Comparison of ENCODE assay signal across 8 cellular contexts in the genomic region with DNA sequence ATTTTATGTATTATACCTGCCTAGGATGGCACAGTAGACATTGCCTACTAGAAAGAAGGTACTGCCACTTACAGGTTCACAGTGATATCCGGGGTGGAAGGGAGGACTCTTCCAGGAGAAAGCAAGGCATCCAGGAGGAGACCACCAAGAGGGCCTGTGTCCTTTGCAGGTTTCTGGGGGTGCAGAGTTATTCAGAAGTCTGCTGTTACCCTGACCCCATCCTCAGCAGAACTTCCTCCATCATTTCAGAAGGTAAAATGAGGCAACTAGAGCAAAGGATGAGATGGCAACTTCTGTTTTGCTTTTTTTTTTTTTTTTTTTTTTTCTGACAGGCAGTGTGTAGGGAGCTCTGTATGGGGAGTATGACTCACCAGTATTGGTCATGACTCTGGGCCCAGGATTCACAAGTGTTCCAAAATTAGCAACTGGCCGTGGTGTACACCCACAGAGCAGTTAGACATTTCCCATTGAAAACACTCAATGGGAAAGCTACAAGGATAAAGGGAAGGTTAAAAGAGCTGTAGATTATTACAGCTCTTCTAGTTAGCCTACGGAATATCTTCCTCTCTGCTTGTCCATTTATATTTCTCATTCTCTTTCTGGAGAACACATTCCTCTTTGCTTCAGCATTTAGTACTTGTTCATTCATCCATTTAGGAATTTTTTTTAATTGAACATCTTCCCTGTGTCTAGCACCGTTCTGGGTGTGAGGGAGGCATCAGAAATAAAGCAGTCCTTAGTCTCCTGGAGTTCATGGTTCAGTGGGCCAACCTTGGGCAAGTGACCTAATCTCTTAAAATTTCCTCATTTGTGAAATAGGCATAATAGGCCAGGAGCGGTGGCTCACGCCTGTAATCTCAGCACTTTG. TPM values are rescaled to one million over a fixed set of nuclear protein-coding genes. Genes with fewer than 3 reads are reported as not detected.
DNase-seq lines count a peak whose midpoint lies in the region; ATAC-seq and TF ChIP-seq lines count a peak whose summit lies in the region.

No MANE protein-coding gene starts in this region.

- no peak overlapping the region for H2AFZ ChIP-seq in trophoblast cell (ENCODE audit: insufficient read depth, low read length, poor library complexity)

- no peak overlapping the region for H3K4ac ChIP-seq in trophoblast cell (ENCODE audit: low read depth, low read length)

- H3K27me3 ChIP-seq in esophagus muscularis mucosa, result no peaks in the 10 kb centered on the region
- no peaks in the 10 kb centered on the region for H3K27me3 ChIP-seq in trophoblast cell (ENCODE audit: insufficient read depth, low read length)
- H3K27me3 ChIP-seq in Peyer's patch, result no peaks in the 10 kb centered on the region

- TF ChIP-seq CTCF in esophagus muscularis mucosa (IDR thresholded peaks at IDR 0.05), result no peak
- TF ChIP-seq CTCF in Peyer's patch (IDR thresholded peaks at IDR 0.05), result no peak

- TF ChIP-seq POLR2A in esophagus muscularis mucosa (IDR thresholded peaks at IDR 0.05; ENCODE audit: low read depth), result no peak
- no peak for TF ChIP-seq POLR2A in Peyer's patch (IDR thresholded peaks at IDR 0.05)

- no peaks in the 10 kb centered on the region for H3K79me1 ChIP-seq in trophoblast cell (ENCODE audit: low read length)

- ATAC-seq in GM19023 (IDR thresholded peaks at IDR 0.05; ENCODE audit: unreplicated experiment) (peak; percentile 54), HG03439 (IDR thresholded peaks at IDR 0.05; ENCODE audit: unreplicated experiment) (peak; percentile 72), SK-N-SH treated with all-trans-retinoic acid at 6 μM for 48 hours (peak; percentile 99)

- H3K18ac ChIP-seq in trophoblast cell (ENCODE audit: low read length), result no peak overlapping the region

- no peak overlapping the region for H3K4me2 ChIP-seq in trophoblast cell (ENCODE audit: low read length)

- H2AK5ac ChIP-seq in trophoblast cell (ENCODE audit: low read length), result no peak overlapping the region

- H4K91ac ChIP-seq in trophoblast cell (ENCODE audit: low read depth, low read length), result no peak overlapping the region

- 45% methylated on average over 6 of the region's 6 CpGs for WGBS in esophagus muscularis mucosa
- no CpG with 5 or more reads among the region's 6 CpGs for WGBS in trophoblast cell (ENCODE audit: extremely low coverage, insufficient coverage, insufficient read length)

- no peak overlapping the region for H3K9ac ChIP-seq in trophoblast cell (ENCODE audit: low read length)

- H4K12ac ChIP-seq in trophoblast cell (ENCODE audit: low read depth, low read length), result no peak overlapping the region

- no peak overlapping the region for H3K14ac ChIP-seq in trophoblast cell (ENCODE audit: low read length)

- no peak overlapping the region for H3K4me3 ChIP-seq in esophagus muscularis mucosa
- H3K4me3 ChIP-seq in trophoblast cell (ENCODE audit: low read depth, low read length), result no peak overlapping the region
- no peak overlapping the region for H3K4me3 ChIP-seq in Peyer's patch

- H3K36me3 ChIP-seq in esophagus muscularis mucosa, result no peaks in the 10 kb centered on the region
- no peaks in the 10 kb centered on the region for H3K36me3 ChIP-seq in trophoblast cell (ENCODE audit: control insufficient read depth in 1 of 2, insufficient read depth in 2 of 2, low read length in 2 of 2)
- no peaks in the 10 kb centered on the region for H3K36me3 ChIP-seq in Peyer's patch

- no peaks in the 10 kb centered on the region for H3K79me2 ChIP-seq in trophoblast cell (ENCODE audit: control insufficient read depth, insufficient read depth, low read length, poor library complexity)

- H3K4me1 ChIP-seq in esophagus muscularis mucosa, result peaks cover 30 to 36% (median 31%) of the 10 kb centered on the region in 4 donors
- H3K4me1 ChIP-seq in trophoblast cell (ENCODE audit: control insufficient read depth in 1 of 2, insufficient read depth in 2 of 2, low read length in 2 of 2), result peaks cover 3 to 5% of the 10 kb centered on the region in 2 experiments
- peaks cover 0 to 17% (median 0%) of the 10 kb centered on the region in 4 donors for H3K4me1 ChIP-seq in Peyer's patch

- H4K8ac ChIP-seq in trophoblast cell (ENCODE audit: low read depth, low read length), result no peak overlapping the region

- TF ChIP-seq EP300 in esophagus muscularis mucosa (IDR thresholded peaks at IDR 0.05), result no peak

- no peak overlapping the region for H3K23ac ChIP-seq in trophoblast cell (ENCODE audit: low read length)

- DNase-seq in Ammon's horn (ENCODE audit: low spot score), result peak; percentile 59
- no peak for DNase-seq in esophagus muscularis mucosa (ENCODE audit: extremely low spot score)
- DNase-seq in trophoblast cell, result peak; percentile 8 to 42
- no peak for DNase-seq in NCI-H526 (lab: John Stamatoyannopoulos, UW)
- no peak for DNase-seq in Peyer's patch

- H2BK12ac ChIP-seq in trophoblast cell (ENCODE audit: low read length), result no peak overlapping the region

- no peaks in the 10 kb centered on the region for H3K9me3 ChIP-seq in esophagus muscularis mucosa
- H3K9me3 ChIP-seq in trophoblast cell (ENCODE audit: insufficient read depth, low read depth, low read length), result no peaks in the 10 kb centered on the region
- H3K9me3 ChIP-seq in Peyer's patch, result no peaks in the 10 kb centered on the region

- no peak overlapping the region for H2BK5ac ChIP-seq in trophoblast cell (ENCODE audit: low read depth, low read length, poor library complexity)

- peak overlapping the region; percentile 62 to 75 (median 68) for H3K27ac ChIP-seq in esophagus muscularis mucosa (replicated peaks in 1 of 4)
- no peak overlapping the region for H3K27ac ChIP-seq in trophoblast cell (ENCODE audit: low read depth, low read length)
- H3K27ac ChIP-seq in Peyer's patch, result peak overlapping the region in 1 of 4 donors; percentile 61

- intact Hi-C loops in esophagus muscularis mucosa (cut with DNase I), result loop anchor here (10.0 kb wide), 1 partner anchor 70 kb away; no protein-coding TSS in a partner anchor

- no peak overlapping the region for H2BK120ac ChIP-seq in trophoblast cell (ENCODE audit: insufficient read depth, low read length, poor library complexity)

TF ChIP-seq in SK-N-SH treated with all-trans-retinoic acid at 6 μM for 48 hours, 23 proteins besides CTCF, POLR2A, EP300 and RAD21 (continues in another document):
- no peak for TF ChIP-seq TCF4 (CRISPR knock-in tag; IDR thresholded peaks at IDR 0.05; ENCODE audit: borderline replicate concordance)
- TF ChIP-seq BACH2 (CRISPR knock-in tag; IDR thresholded peaks at IDR 0.05; ENCODE audit: borderline replicate concordance), result no peak
- TF ChIP-seq ZNF70 (CRISPR knock-in tag; IDR thresholded peaks at IDR 0.05), result no peak
- no peak for TF ChIP-seq GLIS3 (CRISPR knock-in tag; IDR thresholded peaks at IDR 0.05)
- TF ChIP-seq, protein P1, sequence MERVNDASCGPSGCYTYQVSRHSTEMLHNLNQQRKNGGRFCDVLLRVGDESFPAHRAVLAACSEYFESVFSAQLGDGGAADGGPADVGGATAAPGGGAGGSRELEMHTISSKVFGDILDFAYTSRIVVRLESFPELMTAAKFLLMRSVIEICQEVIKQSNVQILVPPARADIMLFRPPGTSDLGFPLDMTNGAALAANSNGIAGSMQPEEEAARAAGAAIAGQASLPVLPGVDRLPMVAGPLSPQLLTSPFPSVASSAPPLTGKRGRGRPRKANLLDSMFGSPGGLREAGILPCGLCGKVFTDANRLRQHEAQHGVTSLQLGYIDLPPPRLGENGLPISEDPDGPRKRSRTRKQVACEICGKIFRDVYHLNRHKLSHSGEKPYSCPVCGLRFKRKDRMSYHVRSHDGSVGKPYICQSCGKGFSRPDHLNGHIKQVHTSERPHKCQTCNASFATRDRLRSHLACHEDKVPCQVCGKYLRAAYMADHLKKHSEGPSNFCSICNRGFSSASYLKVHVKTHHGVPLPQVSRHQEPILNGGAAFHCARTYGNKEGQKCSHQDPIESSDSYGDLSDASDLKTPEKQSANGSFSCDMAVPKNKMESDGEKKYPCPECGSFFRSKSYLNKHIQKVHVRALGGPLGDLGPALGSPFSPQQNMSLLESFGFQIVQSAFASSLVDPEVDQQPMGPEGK (CRISPR knock-in tag; IDR thresholded peaks at IDR 0.05; ENCODE audit: borderline replicate concordance), result no peak
- no peak for TF ChIP-seq RARB (CRISPR knock-in tag; IDR thresholded peaks at IDR 0.05)
- TF ChIP-seq, protein P2, sequence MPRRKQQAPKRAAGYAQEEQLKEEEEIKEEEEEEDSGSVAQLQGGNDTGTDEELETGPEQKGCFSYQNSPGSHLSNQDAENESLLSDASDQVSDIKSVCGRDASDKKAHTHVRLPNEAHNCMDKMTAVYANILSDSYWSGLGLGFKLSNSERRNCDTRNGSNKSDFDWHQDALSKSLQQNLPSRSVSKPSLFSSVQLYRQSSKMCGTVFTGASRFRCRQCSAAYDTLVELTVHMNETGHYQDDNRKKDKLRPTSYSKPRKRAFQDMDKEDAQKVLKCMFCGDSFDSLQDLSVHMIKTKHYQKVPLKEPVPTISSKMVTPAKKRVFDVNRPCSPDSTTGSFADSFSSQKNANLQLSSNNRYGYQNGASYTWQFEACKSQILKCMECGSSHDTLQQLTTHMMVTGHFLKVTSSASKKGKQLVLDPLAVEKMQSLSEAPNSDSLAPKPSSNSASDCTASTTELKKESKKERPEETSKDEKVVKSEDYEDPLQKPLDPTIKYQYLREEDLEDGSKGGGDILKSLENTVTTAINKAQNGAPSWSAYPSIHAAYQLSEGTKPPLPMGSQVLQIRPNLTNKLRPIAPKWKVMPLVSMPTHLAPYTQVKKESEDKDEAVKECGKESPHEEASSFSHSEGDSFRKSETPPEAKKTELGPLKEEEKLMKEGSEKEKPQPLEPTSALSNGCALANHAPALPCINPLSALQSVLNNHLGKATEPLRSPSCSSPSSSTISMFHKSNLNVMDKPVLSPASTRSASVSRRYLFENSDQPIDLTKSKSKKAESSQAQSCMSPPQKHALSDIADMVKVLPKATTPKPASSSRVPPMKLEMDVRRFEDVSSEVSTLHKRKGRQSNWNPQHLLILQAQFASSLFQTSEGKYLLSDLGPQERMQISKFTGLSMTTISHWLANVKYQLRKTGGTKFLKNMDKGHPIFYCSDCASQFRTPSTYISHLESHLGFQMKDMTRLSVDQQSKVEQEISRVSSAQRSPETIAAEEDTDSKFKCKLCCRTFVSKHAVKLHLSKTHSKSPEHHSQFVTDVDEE (CRISPR knock-in tag; IDR thresholded peaks at IDR 0.05), result no peak
- no peak for TF ChIP-seq ZC3H10 (CRISPR knock-in tag; IDR thresholded peaks at IDR 0.05)
- TF ChIP-seq, protein P3, sequence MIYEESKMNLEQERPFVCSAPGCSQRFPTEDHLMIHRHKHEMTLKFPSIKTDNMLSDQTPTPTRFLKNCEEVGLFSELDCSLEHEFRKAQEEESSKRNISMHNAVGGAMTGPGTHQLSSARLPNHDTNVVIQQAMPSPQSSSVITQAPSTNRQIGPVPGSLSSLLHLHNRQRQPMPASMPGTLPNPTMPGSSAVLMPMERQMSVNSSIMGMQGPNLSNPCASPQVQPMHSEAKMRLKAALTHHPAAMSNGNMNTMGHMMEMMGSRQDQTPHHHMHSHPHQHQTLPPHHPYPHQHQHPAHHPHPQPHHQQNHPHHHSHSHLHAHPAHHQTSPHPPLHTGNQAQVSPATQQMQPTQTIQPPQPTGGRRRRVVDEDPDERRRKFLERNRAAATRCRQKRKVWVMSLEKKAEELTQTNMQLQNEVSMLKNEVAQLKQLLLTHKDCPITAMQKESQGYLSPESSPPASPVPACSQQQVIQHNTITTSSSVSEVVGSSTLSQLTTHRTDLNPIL (CRISPR knock-in tag; IDR thresholded peaks at IDR 0.05; ENCODE audit: low read depth), result no peak

RNA-seq across cellular contexts. Expression of a gene that starts 50.5 kb away (rescaled TPM):
- total RNA-seq in esophagus muscularis mucosa (10 to 100 TPM; 57.0 to 63.5 (median 58.9) TPM), Peyer's patch (10 to 100 TPM; 38.9 to 51.8 (median 45.3) TPM)
- 7.5 and 7.7 TPM in 2 replicates for polyA plus RNA-seq in trophoblast cell (2013)

Comparison
In these comparisons a context has a peak if more than half of its experiments do, and no peak if none do; other contexts are left out.
1. DNase-seq: peak in Ammon's horn (single experiment) and trophoblast cell (2 of 2); none in esophagus muscularis mucosa (single experiment), NCI-H526 (0 of 2) and Peyer's patch (0 of 3).
2. Peak in every context shown above with its lines, with median percentiles within 50 percentile points of each other: ATAC-seq.